8 cellular contexts compared by ENCODE assay signal in the genomic region with DNA sequence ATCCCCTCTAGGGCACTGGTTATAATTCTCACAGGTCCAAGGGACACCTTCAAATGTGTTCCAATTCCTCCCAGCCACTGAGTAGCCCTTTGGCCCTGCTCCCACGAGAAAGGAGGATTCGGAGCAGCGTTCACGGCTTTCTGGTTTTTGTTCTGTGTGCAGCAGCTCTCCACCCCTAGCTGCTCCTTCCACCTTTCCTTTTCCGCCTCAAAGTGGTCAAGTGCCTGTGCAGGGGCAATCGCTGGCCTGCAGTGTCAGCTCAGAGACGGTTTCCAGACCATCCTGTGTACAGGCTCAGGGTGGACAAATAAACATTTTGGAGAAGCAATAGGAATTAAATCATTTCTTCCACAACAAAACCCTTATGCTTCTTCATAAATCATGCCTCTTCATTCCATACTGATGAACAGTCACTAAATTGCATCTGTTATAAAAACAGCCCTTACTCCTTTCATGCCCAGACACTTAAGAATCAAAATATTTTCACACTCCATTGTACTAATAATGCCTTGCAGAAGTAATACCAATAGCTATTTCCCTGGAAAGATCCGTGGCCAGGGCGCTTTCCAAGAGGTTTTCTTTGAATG. TPM values are rescaled to one million over a fixed set of nuclear protein-coding genes. Genes with fewer than 3 reads are reported as not detected.
DNase-seq lines count a peak whose midpoint lies in the region; ATAC-seq and TF ChIP-seq lines count a peak whose summit lies in the region.

No MANE protein-coding gene starts in this region.

- no peaks in the 10 kb centered on the region for H3K36me3 Mint-ChIP-seq in natural killer cell treated with Interleukin-12 subunit alpha and Interleukin-12 subunit beta and Interleukin-15 and Interleukin-18, amount 100 ng/mL, for 72 hours

- H3K4me1 Mint-ChIP-seq in natural killer cell treated with Interleukin-12 subunit alpha and Interleukin-12 subunit beta and Interleukin-15 and Interleukin-18, amount 100 ng/mL, for 72 hours (ENCODE audit: low read depth in 2 of 2): peaks cover 8 to 9% of the 10 kb centered on the region in 2 donors

- no peak overlapping the region for H3K27ac Mint-ChIP-seq in natural killer cell treated with Interleukin-12 subunit alpha and Interleukin-12 subunit beta and Interleukin-15 and Interleukin-18, amount 100 ng/mL, for 72 hours

- H3K9me3 ChIP-seq in colonic mucosa: no peaks in the 10 kb centered on the region

- H3K4me3 ChIP-seq in colonic mucosa: peak overlapping the region; percentile 49

- no peak for ATAC-seq in natural killer cell treated with Interleukin-12 subunit alpha and Interleukin-12 subunit beta and Interleukin-15 and Interleukin-18, amount 100 ng/mL, for 72 hours
- no peak for ATAC-seq in GM19397 (IDR thresholded peaks at IDR 0.05; ENCODE audit: unreplicated experiment)

- intact Hi-C loops in colonic mucosa (cut with DNase I): loop anchor here (5.0 kb wide), 1 partner anchor 93 kb away; no protein-coding TSS in a partner anchor

- no peaks in the 10 kb centered on the region for H3K36me3 ChIP-seq in colonic mucosa

- peak overlapping the region in 1 of 2 donors; percentile 66 for H3K9ac ChIP-seq in colonic mucosa (ENCODE audit: low read depth in 2 of 2, low read length in 2 of 2)

- DNase-seq in LHCN-M2 (ENCODE audit: low read depth) (peak; percentile 45), colonic mucosa (no peak), anterior cingulate cortex (lab: John Stamatoyannopoulos, UW) (no peak), activated gamma-delta T cell (lab: John Stamatoyannopoulos, UW) (no peak)
- no peak for DNase-seq in natural killer cell treated with Interleukin-12 subunit alpha and Interleukin-12 subunit beta and Interleukin-15 and Interleukin-18, amount 100 ng/mL, for 72 hours (ENCODE audit: low spot score)
- DNase-seq in stimulated activated CD4-positive, alpha-beta T cell treated with anti-CD3 and anti-CD28 coated beads, Interleukin-15, amount 100 ng/mL, for 24 hours: no peak

- H3K4me3 Mint-ChIP-seq in natural killer cell treated with Interleukin-12 subunit alpha and Interleukin-12 subunit beta and Interleukin-15 and Interleukin-18, amount 100 ng/mL, for 72 hours: peak overlapping the region; percentile 93

- H3K9me3 Mint-ChIP-seq in natural killer cell treated with Interleukin-12 subunit alpha and Interleukin-12 subunit beta and Interleukin-15 and Interleukin-18, amount 100 ng/mL, for 72 hours: no peaks in the 10 kb centered on the region

- H3K4me1 ChIP-seq in colonic mucosa: no peaks in the 10 kb centered on the region

- peaks cover 25 to 46% of the 10 kb centered on the region in 2 donors for H3K27me3 Mint-ChIP-seq in natural killer cell treated with Interleukin-12 subunit alpha and Interleukin-12 subunit beta and Interleukin-15 and Interleukin-18, amount 100 ng/mL, for 72 hours

- H3K27me3 ChIP-seq in colonic mucosa: no peaks in the 10 kb centered on the region

- H3K27ac ChIP-seq in C4-2B: peak overlapping the region; percentile 77; the same call in 1 of the 2 replicates
- H3K27ac ChIP-seq in colonic mucosa: no peak overlapping the region

- TF ChIP-seq CTCF in C4-2B (conservative IDR thresholded peaks at IDR 0.05) (no peak), colonic mucosa (IDR thresholded peaks at IDR 0.05) (no peak)

RNA-seq across cellular contexts. Expression of gene KIAA1549, which starts 1.1 kb away (rescaled TPM):
- 2.5 and 3.3 TPM in 2 replicates for total RNA-seq in LHCN-M2 (2014; rRNA removed)
- 5.8 TPM for polyA plus RNA-seq in LHCN-M2 (2012)
- total RNA-seq in colonic mucosa: 1 to 10 TPM; 2.9 to 3.5 TPM
- total RNA-seq in natural killer cell treated with Interleukin-12 subunit alpha and Interleukin-12 subunit beta and Interleukin-15 and Interleukin-18, amount 100 ng/mL, for 72 hours: under 1 TPM; 0.21 to 0.33 TPM

RNA-seq across cellular contexts. Expression of gene ZC3HAV1L, which starts 55.8 kb away (rescaled TPM):
- 22.3 and 23.9 TPM in 2 replicates for total RNA-seq in LHCN-M2 (2014; rRNA removed)
- polyA plus RNA-seq in LHCN-M2 (2012): 9.1 TPM
- 10 to 100 TPM; 10.9 to 11.7 TPM for total RNA-seq in colonic mucosa
- 1 to 10 TPM; 3.7 to 8.7 TPM for total RNA-seq in natural killer cell treated with Interleukin-12 subunit alpha and Interleukin-12 subunit beta and Interleukin-15 and Interleukin-18, amount 100 ng/mL, for 72 hours
